ENCODE assay signal across 8 cellular contexts in genomic region chr11:36478700-36479329, GRCh38. TPM values are rescaled to one million over a fixed set of nuclear protein-coding genes. Genes with fewer than 3 reads are reported as not detected.
DNase-seq lines count a peak whose midpoint lies in the region; ATAC-seq and TF ChIP-seq lines count a peak whose summit lies in the region.

No MANE protein-coding gene starts in this region.

- peaks cover 10% of the 10 kb centered on the region for H3K36me3 Mint-ChIP-seq in activated naive CD4-positive, alpha-beta T cell treated with anti-CD3 and anti-CD28 coated beads, Interleukin-2, amount 10 ng/mL, durations not matched to agents 7 days and 5 days
- peaks cover 9% of the 10 kb centered on the region for H3K36me3 Mint-ChIP-seq in stimulated activated effector memory CD8-positive, alpha-beta T cell treated with anti-CD3 and anti-CD28 coated beads, Interleukin-12 subunit alpha, Interleukin-12 subunit beta, amount 100 ng/mL, for 72 hours

- CTCF ChIA-PET in activated naive CD4-positive, alpha-beta T cell treated with anti-CD3 and anti-CD28 coated beads, Interleukin-2, amount 10 ng/mL, durations not matched to agents 7 days and 5 days (lab: Charles Lee) = interaction anchor here (0.7 to 6.4 kb wide), 37 partner anchors 8 to 863 kb away, joined by 3 to 175 read pairs (median 4); partner anchors contain the start of genes COMMD9 and PRR5L

- TF ChIP-seq POLR2A in sigmoid colon (IDR thresholded peaks at IDR 0.05) = no peak

- no peaks in the 10 kb centered on the region for H3K27me3 Mint-ChIP-seq in activated naive CD4-positive, alpha-beta T cell treated with anti-CD3 and anti-CD28 coated beads, Interleukin-2, amount 10 ng/mL, durations not matched to agents 7 days and 5 days

- peaks cover 3% of the 10 kb centered on the region for H3K9me3 Mint-ChIP-seq in activated naive CD4-positive, alpha-beta T cell treated with anti-CD3 and anti-CD28 coated beads, Interleukin-2, amount 10 ng/mL, durations not matched to agents 7 days and 5 days
- H3K9me3 Mint-ChIP-seq in stimulated activated effector memory CD8-positive, alpha-beta T cell treated with anti-CD3 and anti-CD28 coated beads, Interleukin-12 subunit alpha, Interleukin-12 subunit beta, amount 100 ng/mL, for 72 hours = no peaks in the 10 kb centered on the region

- H3K27me3 ChIP-seq in right cardiac atrium (ENCODE audit: control insufficient read depth, insufficient read depth) (no peaks in the 10 kb centered on the region), sigmoid colon (no peaks in the 10 kb centered on the region)

- H3K4me3 Mint-ChIP-seq in activated naive CD4-positive, alpha-beta T cell treated with anti-CD3 and anti-CD28 coated beads, Interleukin-2, amount 10 ng/mL, durations not matched to agents 7 days and 5 days = no peak overlapping the region
- H3K4me3 Mint-ChIP-seq in stimulated activated effector memory CD8-positive, alpha-beta T cell treated with anti-CD3 and anti-CD28 coated beads, Interleukin-12 subunit alpha, Interleukin-12 subunit beta, amount 100 ng/mL, for 72 hours = no peak overlapping the region

- H3K4me3 ChIP-seq in right cardiac atrium (ENCODE audit: low read length) (no peak overlapping the region), sigmoid colon (no peak overlapping the region)

- DNase-seq in GM20000 (ENCODE audit: low spot score) (no peak), NCI-H345 treated with DMSO at 0.1 percent for 48 hours (lab: John Stamatoyannopoulos, UW; ENCODE audit: unreplicated experiment) (peak; percentile 18), right cardiac atrium (no peak), sigmoid colon (no peak)
- DNase-seq in activated naive CD4-positive, alpha-beta T cell treated with anti-CD3 and anti-CD28 coated beads, Interleukin-2, amount 10 ng/mL, durations not matched to agents 7 days and 5 days = peak; percentile 43
- no peak for DNase-seq in stimulated activated effector memory CD8-positive, alpha-beta T cell treated with anti-CD3 and anti-CD28 coated beads, Interleukin-12 subunit alpha, Interleukin-12 subunit beta, amount 100 ng/mL, for 72 hours (ENCODE audit: low spot score in 2 of 2)

- intact Hi-C loops in right cardiac atrium (cut with DNase I) (loop anchor here in 2 of 4 donors (5.0 kb wide), 1 partner anchor 187 kb away; no protein-coding TSS in a partner anchor), sigmoid colon (cut with DNase I) (no loop called here)

- peaks cover 0 to 4% (median 0%) of the 10 kb centered on the region in 4 donors for H3K36me3 ChIP-seq in sigmoid colon

- 28% methylated on average over 2 of the region's 2 CpGs for WGBS in right cardiac atrium
- 9 to 27% methylated on average over 2 of the region's 2 CpGs for WGBS in sigmoid colon, 2 donors

- H3K4me1 Mint-ChIP-seq in activated naive CD4-positive, alpha-beta T cell treated with anti-CD3 and anti-CD28 coated beads, Interleukin-2, amount 10 ng/mL, durations not matched to agents 7 days and 5 days = peaks cover 6% of the 10 kb centered on the region
- H3K4me1 Mint-ChIP-seq in stimulated activated effector memory CD8-positive, alpha-beta T cell treated with anti-CD3 and anti-CD28 coated beads, Interleukin-12 subunit alpha, Interleukin-12 subunit beta, amount 100 ng/mL, for 72 hours = no peaks in the 10 kb centered on the region

- H3K9me3 ChIP-seq in right cardiac atrium (ENCODE audit: control insufficient read depth, low read length) (no peaks in the 10 kb centered on the region), sigmoid colon (no peaks in the 10 kb centered on the region)

- TF ChIP-seq CTCF in C4-2B (conservative IDR thresholded peaks at IDR 0.05) (peak; percentile 77), GM20000 (IDR thresholded peaks at IDR 0.05; ENCODE audit: extremely low read depth, missing control alignments) (peak; percentile 23), sigmoid colon (IDR thresholded peaks at IDR 0.05) (no peak)

- H3K27ac ChIP-seq in C4-2B (no peak overlapping the region), right cardiac atrium (ENCODE audit: low read length) (no peak overlapping the region), sigmoid colon (no peak overlapping the region)

- TF ChIP-seq EP300 in sigmoid colon (IDR thresholded peaks at IDR 0.05) = no peak

- H3K27ac Mint-ChIP-seq in activated naive CD4-positive, alpha-beta T cell treated with anti-CD3 and anti-CD28 coated beads, Interleukin-2, amount 10 ng/mL, durations not matched to agents 7 days and 5 days = no peak overlapping the region
- no peak overlapping the region for H3K27ac Mint-ChIP-seq in stimulated activated effector memory CD8-positive, alpha-beta T cell treated with anti-CD3 and anti-CD28 coated beads, Interleukin-12 subunit alpha, Interleukin-12 subunit beta, amount 100 ng/mL, for 72 hours

- no peaks in the 10 kb centered on the region for H3K4me1 ChIP-seq in right cardiac atrium (ENCODE audit: control insufficient read depth, insufficient read depth, low read length)
- no peaks in the 10 kb centered on the region for H3K4me1 ChIP-seq in sigmoid colon

- ATAC-seq in right cardiac atrium = peak; percentile 55 to 61
- ATAC-seq in stimulated activated effector memory CD8-positive, alpha-beta T cell treated with anti-CD3 and anti-CD28 coated beads, Interleukin-12 subunit alpha, Interleukin-12 subunit beta, amount 100 ng/mL, for 72 hours = peak; percentile 44
- ATAC-seq in HG03469 (IDR thresholded peaks at IDR 0.05; ENCODE audit: unreplicated experiment) = no peak

RNA-seq across cellular contexts. Expression of gene TRAF6, which starts 31.3 kb away (rescaled TPM):
- total RNA-seq in right cardiac atrium (10 to 100 TPM; 11.4 to 13.8 (median 11.8) TPM), sigmoid colon (10 to 100 TPM; 10.3 to 15.5 (median 12.4) TPM)
- polyA plus RNA-seq in right cardiac atrium (4.1 TPM), sigmoid colon (1 to 10 TPM; 3.6 to 6.7 (median 4.2) TPM)

Comparison
In these comparisons a context has a peak if more than half of its experiments do, and no peak if none do; other contexts are left out.
1. CTCF ChIP-seq: peak in C4-2B (single experiment) and GM20000 (single experiment); none in sigmoid colon (0 of 4).
2. DNase-seq: peak in NCI-H345 treated with DMSO at 0.1 percent for 48 hours (single experiment) and activated naive CD4-positive, alpha-beta T cell treated with anti-CD3 and anti-CD28 coated beads, Interleukin-2, amount 10 ng/mL, durations not matched to agents 7 days and 5 days (single experiment); none in GM20000 (single experiment), right cardiac atrium (0 of 3), stimulated activated effector memory CD8-positive, alpha-beta T cell treated with anti-CD3 and anti-CD28 coated beads, Interleukin-12 subunit alpha, Interleukin-12 subunit beta, amount 100 ng/mL, for 72 hours (0 of 2) and sigmoid colon (single experiment).